Comparison of ENCODE assay signal across 9 cellular contexts in the genomic region with DNA sequence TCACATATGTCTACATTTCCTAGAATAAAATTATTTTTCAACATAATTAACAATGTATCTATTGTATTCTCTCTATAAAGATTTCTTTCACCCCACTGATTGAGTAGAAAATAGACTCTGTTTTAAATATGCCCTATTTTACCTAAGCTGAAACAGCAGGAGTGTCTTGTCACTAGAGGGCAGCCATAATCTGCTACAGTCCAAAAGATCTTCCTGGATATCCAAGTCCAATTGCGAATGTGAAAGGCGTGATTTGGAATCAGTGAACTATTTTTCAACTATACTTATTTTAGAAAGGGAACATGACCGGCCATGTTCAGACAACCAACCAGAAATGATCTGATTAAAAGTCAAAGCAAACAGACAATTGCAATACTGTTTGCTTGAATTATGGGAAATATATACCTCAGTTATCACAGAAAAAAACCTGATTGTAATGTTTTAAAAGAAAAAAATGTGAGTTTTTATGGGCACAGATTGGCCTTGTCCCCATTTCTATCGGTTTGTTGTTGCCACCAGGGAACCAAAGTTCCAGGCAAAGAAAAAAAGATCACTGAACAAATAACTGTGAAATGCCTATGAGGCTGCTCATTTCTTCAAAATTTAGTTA.
DNase-seq lines count a peak whose midpoint lies in the region; ATAC-seq and TF ChIP-seq lines count a peak whose summit lies in the region.
"Had no signal": no experiment of that assay in that cellular context is flagged by ENCODE, and none has a peak within 500 bp of the region (broad histone marks: within the 10 kb centered on the region; RNA-seq: fewer than 3 reads in every experiment).

No MANE protein-coding gene starts in this region.

- in situ Hi-C loops in astrocyte of the spinal cord (cut with HindIII; ENCODE audit: low sequenced_read_pairs) = no loop called here

- DNase-seq in EH (ENCODE audit: low read depth) (peak; percentile 48), NCI-H1417 treated with DMSO at 0.1 percent for 48 hours (lab: John Stamatoyannopoulos, UW) (peak; percentile 9), astrocyte of the spinal cord (ENCODE audit: low read depth, low spot score) (peak; percentile 73), left lobe of liver (ENCODE audit: low spot score) (no peak), CD1c-positive myeloid dendritic cell (ENCODE audit: extremely low spot score) (no peak)

- ATAC-seq in left lobe of liver (peak; percentile 96), HG02759 (IDR thresholded peaks at IDR 0.05; ENCODE audit: unreplicated experiment) (no peak), GM19397 (IDR thresholded peaks at IDR 0.05; ENCODE audit: unreplicated experiment) (no peak), HG03097 (IDR thresholded peaks at IDR 0.05; ENCODE audit: low FRiP score, unreplicated experiment) (no peak)
- ATAC-seq: K562 had no signal

- H3K4me3 ChIP-seq in astrocyte of the spinal cord (ENCODE audit: low read depth, low read length) = no peak overlapping the region
- H3K4me3 ChIP-seq: K562 had no signal

- TF ChIP-seq CTCF in astrocyte of the spinal cord (IDR thresholded peaks at IDR 0.05; ENCODE audit: low read depth, low read length) = peak; percentile 77

Comparison
In these comparisons a context has a peak if more than half of its experiments do, and no peak if none do; other contexts are left out.
1. DNase-seq: peak in EH (single experiment), NCI-H1417 treated with DMSO at 0.1 percent for 48 hours (single experiment) and astrocyte of the spinal cord (single experiment); none in left lobe of liver (single experiment) and CD1c-positive myeloid dendritic cell (single experiment).